21 cellular contexts compared by ENCODE assay signal in genomic region chr2:101689120-101689827, GRCh38.
"Had no signal": no experiment of that assay in that cellular context is flagged by ENCODE, and none has a peak within 500 bp of the region (broad histone marks: within the 10 kb centered on the region; RNA-seq: fewer than 3 reads in every experiment).

No MANE protein-coding gene starts in this region.

- H3K9me3 ChIP-seq: adrenal gland, ovary, psoas muscle, testis had no signal

- H3K27ac Mint-ChIP-seq: activated CD4-positive, alpha-beta memory T cell treated with anti-CD3 and anti-CD28 coated beads for 36 hours; activated naive CD4-positive, alpha-beta T cell treated with anti-CD3 and anti-CD28 coated beads, Interleukin-2, amount 50 U/mL, for 72 hours; activated T-helper 1 cell treated with anti-CD3 and anti-CD28 coated beads, Interleukin-12 subunit alpha, Interleukin-12 subunit beta, Interleukin-2, Interleukin-4 antibody, amounts not matched to agents 30 ng/mL and 10 ng/mL and 1 ng/mL, durations not matched to agents 14 hours and 24 hours and 36 hours; natural killer cell; type B pancreatic cell; WTC11 had no signal

- H3K4me1 ChIP-seq: adrenal gland, psoas muscle, testis had no signal

- H3K36me3 Mint-ChIP-seq: activated CD4-positive, alpha-beta memory T cell treated with anti-CD3 and anti-CD28 coated beads for 36 hours; natural killer cell; type B pancreatic cell; WTC11 had no signal

- H3K27me3 ChIP-seq: adrenal gland, ovary, testis had no signal

- H3K4me1 Mint-ChIP-seq: natural killer cell had no signal

- H3K27ac ChIP-seq: adrenal gland, ovary, psoas muscle, testis had no signal

- H3K4me3 Mint-ChIP-seq: activated CD4-positive, alpha-beta memory T cell treated with anti-CD3 and anti-CD28 coated beads for 36 hours; activated T-helper 1 cell treated with anti-CD3 and anti-CD28 coated beads, Interleukin-12 subunit alpha, Interleukin-12 subunit beta, Interleukin-2, Interleukin-4 antibody, amounts not matched to agents 30 ng/mL and 10 ng/mL and 1 ng/mL, durations not matched to agents 14 hours and 24 hours and 36 hours; natural killer cell; type B pancreatic cell; WTC11 had no signal

- H3K36me3 ChIP-seq: adrenal gland, ovary had no signal

- H3K9me3 Mint-ChIP-seq: activated CD4-positive, alpha-beta memory T cell treated with anti-CD3 and anti-CD28 coated beads for 36 hours; activated T-helper 1 cell treated with anti-CD3 and anti-CD28 coated beads, Interleukin-12 subunit alpha, Interleukin-12 subunit beta, Interleukin-2, Interleukin-4 antibody, amounts not matched to agents 30 ng/mL and 10 ng/mL and 1 ng/mL, durations not matched to agents 14 hours and 24 hours and 36 hours; natural killer cell; type B pancreatic cell; WTC11 had no signal

- H3K4me3 ChIP-seq: adrenal gland, ovary, psoas muscle, testis had no signal

- ATAC-seq: activated naive CD4-positive, alpha-beta T cell treated with anti-CD3 and anti-CD28 coated beads, Interleukin-2, amount 50 U/mL, for 72 hours; esophagus mucosa; natural killer cell; psoas muscle; right cardiac atrium; WTC11 had no signal

- H3K27me3 Mint-ChIP-seq: activated CD4-positive, alpha-beta memory T cell treated with anti-CD3 and anti-CD28 coated beads for 36 hours had no signal

- DNase-seq: activated CD4-positive, alpha-beta memory T cell treated with anti-CD3 and anti-CD28 coated beads for 36 hours; activated CD4-positive, alpha-beta T cell treated with anti-CD3 and anti-CD28 coated beads for 4 hours; activated gamma-delta T cell treated with Interleukin-2 at 50 U/mL for 16 hours; activated T-cell treated with anti-CD3 and anti-CD28 coated beads for 4 hours; adrenal gland; cerebellar nuclear complex; cortex of kidney; effector CD4-positive, alpha-beta T cell; mesendoderm; natural killer cell; ovary; psoas muscle; right cardiac atrium; stimulated activated CD4-positive, alpha-beta T cell treated with anti-CD3 and anti-CD28 coated beads, Interleukin-4, amount 100 ng/mL, for 1 hour; T-helper 9 cell; testis had no signal
